ENCODE assay signal across 8 cellular contexts in genomic region chr17:42979511-42980273, GRCh38. TPM values are rescaled to one million over a fixed set of nuclear protein-coding genes. Genes with fewer than 3 reads are reported as not detected.
DNase-seq lines count a peak whose midpoint lies in the region; ATAC-seq, FAIRE-seq and TF ChIP-seq lines count a peak whose summit lies in the region.

Gene PTGES3L (minus strand): TSS chr17:42980080. CDS start chr17:42980053, 27 bp downstream.

- no peaks in the 10 kb centered on the region for H3K9me3 Mint-ChIP-seq in activated naive CD8-positive, alpha-beta T cell treated with anti-CD3 and anti-CD28 coated beads for 36 hours

- no peak for FAIRE-seq in GM19239 (lab: Jason Lieb, UNC)

- peaks cover 14% of the 10 kb centered on the region for H3K36me3 Mint-ChIP-seq in activated naive CD8-positive, alpha-beta T cell treated with anti-CD3 and anti-CD28 coated beads for 36 hours

- H3K4me1 ChIP-seq in heart left ventricle, result peaks cover 0 to 36% (median 25%) of the 10 kb centered on the region in 12 donors

- ATAC-seq in HG03039 (IDR thresholded peaks at IDR 0.05; ENCODE audit: unreplicated experiment) (peak; percentile 24), heart left ventricle (peak; percentile 83 to 90 (median 86)), GM19035 (IDR thresholded peaks at IDR 0.05; ENCODE audit: unreplicated experiment) (no peak)

- peak within 1 kb of the TSS; percentile 11 to 93 (median 89) for H3K27ac ChIP-seq in heart left ventricle

- no peaks in the 10 kb centered on the region for H3K9me3 ChIP-seq in heart left ventricle

- peaks cover 0 to 11% (median 3%) of the 10 kb centered on the region in 9 donors for H3K36me3 ChIP-seq in heart left ventricle

- no peaks in the 10 kb centered on the region for H3K27me3 Mint-ChIP-seq in activated naive CD8-positive, alpha-beta T cell treated with anti-CD3 and anti-CD28 coated beads for 36 hours

- intact Hi-C loops in heart left ventricle (cut with DNase I), result loop anchor here in 2 of 10 donors (1.0 kb wide), 2 partner anchors 15 to 19 kb away; partner anchors contain the start of genes RPL27 (in 2 of the 2) and AARSD1 (in 1 of the 2)
- intact Hi-C loops in posterior cingulate gyrus (cut with DNase I), result no loop called here

- peaks cover 24% of the 10 kb centered on the region for H3K4me1 Mint-ChIP-seq in activated naive CD8-positive, alpha-beta T cell treated with anti-CD3 and anti-CD28 coated beads for 36 hours

- no peak for TF ChIP-seq POLR2A in heart left ventricle (IDR thresholded peaks at IDR 0.05)

- H3K27ac Mint-ChIP-seq in activated naive CD8-positive, alpha-beta T cell treated with anti-CD3 and anti-CD28 coated beads for 36 hours, result peak within 1 kb of the TSS; percentile 94

- TF ChIP-seq CTCF in heart left ventricle (IDR thresholded peaks at IDR 0.05), result no peak

- WGBS in heart left ventricle, 4 donors, result 24 to 29% (median 28%) methylated on average over 18 to 21 of the region's 21 CpGs

- peak; percentile 87 for DNase-seq in ELF-1 (ENCODE audit: low read depth, low spot score)
- DNase-seq in NCI-H526 (lab: John Stamatoyannopoulos, UW), result peak; percentile 66 to 76
- peak; percentile 49 for DNase-seq in activated naive CD8-positive, alpha-beta T cell treated with anti-CD3 and anti-CD28 coated beads for 36 hours
- DNase-seq in heart left ventricle, result peak; percentile 69 to 88 (median 73)
- peak in 8 of 10 donors; percentile 20 to 92 (median 52) for DNase-seq in posterior cingulate gyrus
- DNase-seq in GM19239 (ENCODE audit: insufficient read length, low spot score), result no peak

- peak within 1 kb of the TSS; percentile 63 to 100 (median 92) for H3K4me3 ChIP-seq in heart left ventricle

- peak within 1 kb of the TSS; percentile 97 for H3K4me3 Mint-ChIP-seq in activated naive CD8-positive, alpha-beta T cell treated with anti-CD3 and anti-CD28 coated beads for 36 hours

- no peaks in the 10 kb centered on the region for H3K27me3 ChIP-seq in heart left ventricle

RNA-seq across cellular contexts. Expression of gene PTGES3L, which starts in this region (rescaled TPM):
- total RNA-seq in activated naive CD8-positive, alpha-beta T cell treated with anti-CD3 and anti-CD28 coated beads for 36 hours, result 1 to 10 TPM in 1 of 2 experiments, under 1 TPM in 1; 0.95 to 1.8 TPM
- 10 to 100 TPM; 24.6 to 48.4 (median 41.2) TPM for total RNA-seq in heart left ventricle
- 10 to 100 TPM; 41.5 to 58.0 TPM for polyA plus RNA-seq in heart left ventricle

Comparison
In these comparisons a context has a peak if more than half of its experiments do, and no peak if none do; other contexts are left out.
1. RNA of gene PTGES3L (total RNA-seq): 24.6 to 48.4 TPM in heart left ventricle; 0.95 to 1.8 TPM in activated naive CD8-positive, alpha-beta T cell treated with anti-CD3 and anti-CD28 coated beads for 36 hours; every median in the first group is over 4 times any median in the second.